24 cellular contexts compared by ENCODE assay signal in the genomic region with DNA sequence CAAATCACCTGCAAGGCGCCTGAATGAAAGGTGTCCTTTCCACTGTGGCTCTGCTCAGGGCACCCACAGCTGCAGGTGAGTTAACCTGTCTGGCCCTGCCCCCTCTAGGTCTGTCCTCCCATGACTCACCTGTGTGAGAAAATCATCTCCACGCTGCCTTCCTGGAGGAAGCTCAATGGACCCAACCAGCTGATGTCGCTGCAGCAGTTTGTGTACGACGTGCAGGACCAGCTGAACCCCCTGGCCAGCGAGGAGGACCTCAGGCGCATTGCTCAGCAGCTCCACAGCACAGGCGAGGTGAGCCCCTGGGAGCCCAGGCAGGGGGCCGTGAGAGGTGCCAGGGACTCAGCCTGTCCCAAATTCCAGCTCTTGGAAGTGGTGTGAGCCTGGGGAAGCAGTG.
"Had no signal": no experiment of that assay in that cellular context is flagged by ENCODE, and none has a peak within 500 bp of the region (broad histone marks: within the 10 kb centered on the region; RNA-seq: fewer than 3 reads in every experiment).

No MANE protein-coding gene starts in this region.

- ATAC-seq: heart right ventricle; left lung; stimulated activated effector memory CD8-positive, alpha-beta T cell treated with anti-CD3 and anti-CD28 coated beads, Interleukin-12 subunit alpha, Interleukin-12 subunit beta, amount 100 ng/mL, for 72 hours; stimulated activated naive CD8-positive, alpha-beta T cell treated with anti-CD3 and anti-CD28 coated beads, Interleukin-15, amount 100 ng/mL, for 72 hours had no signal

- H3K36me3 ChIP-seq: uterus had no signal

- H3K4me1 Mint-ChIP-seq: stimulated activated effector memory CD8-positive, alpha-beta T cell treated with anti-CD3 and anti-CD28 coated beads, Interleukin-12 subunit alpha, Interleukin-12 subunit beta, amount 100 ng/mL, for 72 hours; stimulated activated naive CD8-positive, alpha-beta T cell treated with anti-CD3 and anti-CD28 coated beads, Interleukin-15, amount 100 ng/mL, for 72 hours had no signal

- H3K27me3 ChIP-seq: heart right ventricle, left lung, right lobe of liver, tibial nerve, uterus had no signal

- H3K79me2 ChIP-seq: parathyroid adenoma had no signal

- H3K9me3 Mint-ChIP-seq: activated naive CD8-positive, alpha-beta T cell treated with anti-CD3 and anti-CD28 coated beads, Interleukin-2, amount 10 ng/mL, durations not matched to agents 7 days and 5 days; nephron; stimulated activated effector memory CD8-positive, alpha-beta T cell treated with anti-CD3 and anti-CD28 coated beads, Interleukin-12 subunit alpha, Interleukin-12 subunit beta, amount 100 ng/mL, for 72 hours; stimulated activated naive CD8-positive, alpha-beta T cell treated with anti-CD3 and anti-CD28 coated beads, Interleukin-15, amount 100 ng/mL, for 72 hours; T-helper 1 cell treated with Interleukin-12 subunit alpha and Interleukin-12 subunit beta and Interleukin-4 antibody, amounts not matched to agents 30 μg/mL and 1 μg/mL, for 36 hours had no signal

- H3K27ac Mint-ChIP-seq: activated naive CD8-positive, alpha-beta T cell treated with anti-CD3 and anti-CD28 coated beads, Interleukin-2, amount 10 ng/mL, durations not matched to agents 7 days and 5 days; stimulated activated effector memory CD8-positive, alpha-beta T cell treated with anti-CD3 and anti-CD28 coated beads, Interleukin-12 subunit alpha, Interleukin-12 subunit beta, amount 100 ng/mL, for 72 hours; stimulated activated naive CD8-positive, alpha-beta T cell treated with anti-CD3 and anti-CD28 coated beads, Interleukin-15, amount 100 ng/mL, for 72 hours; T-helper 1 cell treated with Interleukin-12 subunit alpha and Interleukin-12 subunit beta and Interleukin-4 antibody, amounts not matched to agents 30 μg/mL and 1 μg/mL, for 36 hours had no signal

- H3K9ac ChIP-seq: parathyroid adenoma had no signal

- H3K4me1 ChIP-seq: parathyroid adenoma, tibial nerve, uterus had no signal

- H2AFZ ChIP-seq: parathyroid adenoma had no signal

- H3K4me3 ChIP-seq: coronary artery, heart right ventricle, left lung, right lobe of liver, skin epidermis, tibial nerve, uterus had no signal

- DNase-seq: activated CD4-positive, alpha-beta T cell treated with anti-CD3 and anti-CD28 coated beads for 4 hours; activated CD4-positive, alpha-beta T cell treated with anti-CD3 and anti-CD28 coated beads, Interleukin-2, amount 50 U/mL, for 48 hours; activated CD4-positive, CD25-positive, alpha-beta regulatory T cell; activated naive CD4-positive, alpha-beta T cell treated with Interleukin-2 at 50 U/mL for 16 hours; activated naive CD8-positive, alpha-beta T cell treated with anti-CD3 and anti-CD28 coated beads, Interleukin-2, amount 10 ng/mL, durations not matched to agents 7 days and 5 days; activated T-cell treated with anti-CD3 and anti-CD28 coated beads, Interleukin-2, amount 50 U/mL, for 48 hours; amygdala; cerebellar nuclear complex; heart right ventricle; nucleus accumbens; right lobe of liver; stimulated activated CD4-positive, alpha-beta T cell treated with anti-CD3 and anti-CD28 coated beads, Interleukin-2, amount 100 ng/mL, for 24 hours; stimulated activated naive CD8-positive, alpha-beta T cell treated with anti-CD3 and anti-CD28 coated beads, Interleukin-15, amount 100 ng/mL, for 72 hours; T1000; uterus had no signal

- H3K4me3 Mint-ChIP-seq: activated naive CD8-positive, alpha-beta T cell treated with anti-CD3 and anti-CD28 coated beads, Interleukin-2, amount 10 ng/mL, durations not matched to agents 7 days and 5 days; nephron; stimulated activated effector memory CD8-positive, alpha-beta T cell treated with anti-CD3 and anti-CD28 coated beads, Interleukin-12 subunit alpha, Interleukin-12 subunit beta, amount 100 ng/mL, for 72 hours; stimulated activated naive CD8-positive, alpha-beta T cell treated with anti-CD3 and anti-CD28 coated beads, Interleukin-15, amount 100 ng/mL, for 72 hours; T-helper 1 cell treated with Interleukin-12 subunit alpha and Interleukin-12 subunit beta and Interleukin-4 antibody, amounts not matched to agents 30 μg/mL and 1 μg/mL, for 36 hours had no signal

- H3K36me3 Mint-ChIP-seq: activated naive CD8-positive, alpha-beta T cell treated with anti-CD3 and anti-CD28 coated beads, Interleukin-2, amount 10 ng/mL, durations not matched to agents 7 days and 5 days; stimulated activated effector memory CD8-positive, alpha-beta T cell treated with anti-CD3 and anti-CD28 coated beads, Interleukin-12 subunit alpha, Interleukin-12 subunit beta, amount 100 ng/mL, for 72 hours had no signal

- H3K27ac ChIP-seq: coronary artery, epithelial cell of prostate, heart right ventricle, left lung, parathyroid adenoma, right lobe of liver, skin epidermis, tibial nerve, uterus had no signal
